26 cellular contexts compared by ENCODE assay signal in the genomic region with DNA sequence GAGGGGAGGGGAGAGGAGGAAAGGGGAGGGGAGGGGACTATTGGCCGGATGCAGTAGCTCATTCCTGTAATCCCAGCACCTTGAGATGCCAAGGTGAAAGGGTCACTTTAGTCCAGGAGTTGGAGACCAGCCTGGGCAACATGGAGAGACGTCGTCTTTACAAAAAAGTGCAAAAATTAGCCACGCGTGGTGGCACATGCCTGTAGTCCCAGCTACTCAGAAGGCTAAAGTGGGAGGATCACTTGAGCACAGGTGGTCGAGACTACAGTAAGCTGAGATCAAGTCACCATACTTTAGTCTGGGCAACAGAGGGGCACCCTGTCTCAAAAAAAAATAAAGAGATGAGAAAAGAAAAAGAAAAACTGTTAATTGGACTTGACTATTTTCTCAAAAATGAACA. TPM values are rescaled to one million over a fixed set of nuclear protein-coding genes. Genes with fewer than 3 reads are reported as not detected.
"Had no signal": no experiment of that assay in that cellular context is flagged by ENCODE, and none has a peak within 500 bp of the region (broad histone marks: within the 10 kb centered on the region; RNA-seq: fewer than 3 reads in every experiment).

No MANE protein-coding gene starts in this region.

- H3K27me3 ChIP-seq: testis, thyroid gland, tibial nerve, upper lobe of left lung, upper lobe of right lung, uterus, vagina had no signal

- H3K27ac ChIP-seq: stomach, suprapubic skin, testis, thoracic aorta, thyroid gland, tibial nerve, transverse colon, upper lobe of left lung, upper lobe of right lung, uterus, vagina had no signal

- H3K4me3 ChIP-seq: stomach, suprapubic skin, testis, thoracic aorta, thyroid gland, tibial nerve, transverse colon, upper lobe of left lung, upper lobe of right lung, uterus, vagina had no signal

- H3K4me1 ChIP-seq: upper lobe of right lung, uterus had no signal

- DNase-seq: stimulated activated CD4-positive, alpha-beta T cell treated with anti-CD3 and anti-CD28 coated beads, Interleukin-2, amount 100 ng/mL, for 48 hours; stimulated activated CD4-positive, alpha-beta T cell treated with anti-CD3 and anti-CD28 coated beads, Interleukin-4, amount 100 ng/mL, for 1 hour; stimulated activated CD4-positive, alpha-beta T cell treated with anti-CD3 and anti-CD28 coated beads, Interleukin-4, amount 100 ng/mL, for 24 hours; stimulated activated CD4-positive, alpha-beta T cell treated with anti-CD3 and anti-CD28 coated beads, Interleukin-4, amount 100 ng/mL, for 4 hours; stimulated activated CD8-positive, alpha-beta memory T cell treated with anti-CD3 and anti-CD28 coated beads, Interleukin-4, amount 100 ng/mL, for 48 hours; stimulated activated naive B cell treated with anti-CD40 and anti-IgM and Interleukin-4, amounts not matched to agents 10 μg/mL and 1 μg/mL and 100 μg/mL, for 72 hours; stimulated activated naive CD4-positive, alpha-beta T cell; stimulated activated naive CD4-positive, alpha-beta T cell treated with Interleukin-2 at 50 U/mL for 16 hours; stimulated activated naive CD8-positive, alpha-beta T cell treated with anti-CD3 and anti-CD28 coated beads, Interleukin-15, amount 100 ng/mL, for 72 hours; stimulated activated naive CD8-positive, alpha-beta T cell treated with anti-CD3 and anti-CD28 coated beads, Interleukin-15, Interleukin-2, amounts not matched to agents 100 U/mL and 50 U/mL, for 24 hours; stomach; substantia nigra; testis; thyroid gland; transverse colon; upper lobe of left lung; upper lobe of right lung; uterus had no signal

- H3K9me3 ChIP-seq: stomach, suprapubic skin, testis, thoracic aorta, thyroid gland, tibial nerve, transverse colon, upper lobe of left lung, upper lobe of right lung, uterus, vagina had no signal

- FAIRE-seq: urothelium cell line had no signal

- H3K36me3 ChIP-seq: stomach, suprapubic skin, thoracic aorta, thyroid gland, tibial nerve, transverse colon, upper lobe of left lung, upper lobe of right lung, uterus, vagina had no signal

RNA-seq across cellular contexts. Expression of a gene that starts 11.3 kb away (rescaled TPM):
- total RNA-seq: stomach, subcutaneous adipose tissue, temporal lobe, thyroid gland, vagina had no signal
- polyA plus RNA-seq: urinary bladder had no signal

RNA-seq across cellular contexts. Expression of a gene that starts 33.7 kb away (rescaled TPM):
- total RNA-seq: temporal lobe, tibial nerve had no signal

RNA-seq across cellular contexts. Expression of a gene that starts 55.3 kb away (rescaled TPM):
- total RNA-seq: subcutaneous adipose tissue had no signal
